Comparison of ENCODE assay signal across 17 cellular contexts in the genomic region with DNA sequence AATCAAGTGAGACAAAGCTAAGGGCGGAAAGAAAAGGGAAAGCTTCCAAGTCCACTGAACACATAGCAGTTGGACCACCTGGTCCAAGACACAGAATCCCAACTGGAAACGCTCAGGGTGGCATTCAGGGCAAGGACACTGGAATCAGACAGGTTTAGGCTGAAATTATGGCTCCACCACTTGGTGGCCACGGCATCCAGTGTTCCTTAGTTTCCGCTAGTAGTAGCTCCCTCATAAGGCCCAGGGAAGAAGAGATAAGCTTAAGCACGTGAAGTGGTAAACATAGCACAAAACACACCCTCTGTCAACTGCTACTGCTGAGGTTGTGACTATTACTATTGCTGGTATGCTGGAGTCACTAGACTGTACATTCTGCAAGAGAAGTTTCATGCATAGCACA.
A peak's percentile ranks its signal among the peaks of the same experiment; 100 is the strongest.
DNase-seq lines count a peak whose midpoint lies in the region; ATAC-seq and TF ChIP-seq lines count a peak whose summit lies in the region.
"Had no signal": no experiment of that assay in that cellular context is flagged by ENCODE, and none has a peak within 500 bp of the region (broad histone marks: within the 10 kb centered on the region; RNA-seq: fewer than 3 reads in every experiment).

No MANE protein-coding gene starts in this region.

- no peaks in the 10 kb centered on the region for H3K4me1 ChIP-seq in GM23338 (ENCODE audit: insufficient read depth)
- H3K4me1 ChIP-seq in Karpas-422 (ENCODE audit: low read length) = no peaks in the 10 kb centered on the region

- H3K9me2 ChIP-seq in GM23338 (ENCODE audit: insufficient read depth) = no peaks in the 10 kb centered on the region
- no peaks in the 10 kb centered on the region for H3K9me2 ChIP-seq in Karpas-422 (replicated peaks; ENCODE audit: insufficient read depth, low read length)

- ATAC-seq in GM23338 (peak; percentile 64), left lobe of liver (no peak), HG03457 (IDR thresholded peaks at IDR 0.05; ENCODE audit: unreplicated experiment) (no peak)
- no peak for ATAC-seq in stimulated activated effector memory CD8-positive, alpha-beta T cell treated with anti-CD3 and anti-CD28 coated beads, Interleukin-12 subunit alpha, Interleukin-12 subunit beta, amount 100 ng/mL, for 72 hours

- H3K79me2 ChIP-seq in GM23338 (replicated peaks; ENCODE audit: insufficient read depth) (no peaks in the 10 kb centered on the region), Karpas-422 (ENCODE audit: low read length) (no peaks in the 10 kb centered on the region)

- no peak overlapping the region for H3K9ac ChIP-seq in Karpas-422 (ENCODE audit: low read length)

- TF ChIP-seq CTCF in GM23338 (conservative IDR thresholded peaks at IDR 0.05; ENCODE audit: low read depth in 2 of 2) (peak; percentile 9 to 51; a peak in 2 of 4 replicates), brain microvascular endothelial cell (IDR thresholded peaks at IDR 0.05; ENCODE audit: low read depth, low read length, missing control alignments) (peak; percentile 20)

- H3K27me3 ChIP-seq in GM23338 (ENCODE audit: insufficient read depth) (no peaks in the 10 kb centered on the region), Karpas-422 (ENCODE audit: low read length) (no peaks in the 10 kb centered on the region), brain microvascular endothelial cell (replicated peaks) (no peaks in the 10 kb centered on the region)

- H3K4me3 ChIP-seq in GM23338 (no peak overlapping the region), Karpas-422 (ENCODE audit: low read length) (no peak overlapping the region), brain microvascular endothelial cell (ENCODE audit: low read depth, low read length) (no peak overlapping the region)

- intact Hi-C loops in activated CD4-positive, alpha-beta memory T cell treated with anti-CD3 and anti-CD28 coated beads for 36 hours (cut with micrococcal nuclease) = no loop called here

- H3K27me3 Mint-ChIP-seq in GM23338 (ENCODE audit: insufficient read depth, low read depth, poor library complexity) = peaks cover 2% of the 10 kb centered on the region
- peaks cover 6% of the 10 kb centered on the region for H3K27me3 Mint-ChIP-seq in activated CD4-positive, alpha-beta memory T cell treated with anti-CD3 and anti-CD28 coated beads for 36 hours

- CTCF ChIA-PET in activated CD4-positive, alpha-beta memory T cell treated with anti-CD3 and anti-CD28 coated beads for 36 hours (lab: Charles Lee) = no interaction called here

- no peak overlapping the region for H3K4me3 Mint-ChIP-seq in GM23338
- H3K4me3 Mint-ChIP-seq in activated CD4-positive, alpha-beta memory T cell treated with anti-CD3 and anti-CD28 coated beads for 36 hours = no peak overlapping the region
- no peak overlapping the region for H3K4me3 Mint-ChIP-seq in stimulated activated effector memory CD8-positive, alpha-beta T cell treated with anti-CD3 and anti-CD28 coated beads, Interleukin-12 subunit alpha, Interleukin-12 subunit beta, amount 100 ng/mL, for 72 hours
- H3K4me3 Mint-ChIP-seq: CD4-positive, alpha-beta T cell; H9 had no signal

- H3K4me2 ChIP-seq in GM23338 = no peak overlapping the region
- no peak overlapping the region for H3K4me2 ChIP-seq in Karpas-422 (ENCODE audit: low read depth, low read length, poor library complexity, severe bottlenecking)

- no peak overlapping the region for H3K27ac Mint-ChIP-seq in GM23338
- H3K27ac Mint-ChIP-seq in activated CD4-positive, alpha-beta memory T cell treated with anti-CD3 and anti-CD28 coated beads for 36 hours = no peak overlapping the region
- no peak overlapping the region for H3K27ac Mint-ChIP-seq in stimulated activated effector memory CD8-positive, alpha-beta T cell treated with anti-CD3 and anti-CD28 coated beads, Interleukin-12 subunit alpha, Interleukin-12 subunit beta, amount 100 ng/mL, for 72 hours
- H3K27ac Mint-ChIP-seq: CD4-positive, alpha-beta T cell; H9 had no signal

- no peaks in the 10 kb centered on the region for H3K36me3 Mint-ChIP-seq in GM23338 (ENCODE audit: low read depth)
- no peaks in the 10 kb centered on the region for H3K36me3 Mint-ChIP-seq in activated CD4-positive, alpha-beta memory T cell treated with anti-CD3 and anti-CD28 coated beads for 36 hours
- H3K36me3 Mint-ChIP-seq in stimulated activated effector memory CD8-positive, alpha-beta T cell treated with anti-CD3 and anti-CD28 coated beads, Interleukin-12 subunit alpha, Interleukin-12 subunit beta, amount 100 ng/mL, for 72 hours = no peaks in the 10 kb centered on the region

- DNase-seq in GM23338 (ENCODE audit: low spot score) (peak; percentile 25), Karpas-422 (peak; percentile 16), brain microvascular endothelial cell (no peak), iPS-NIHi7 (ENCODE audit: extremely low spot score) (peak; percentile 23), left lobe of liver (ENCODE audit: low spot score) (no peak)
- DNase-seq in activated CD4-positive, alpha-beta memory T cell treated with anti-CD3 and anti-CD28 coated beads for 36 hours = no peak
- no peak for DNase-seq in stimulated activated effector memory CD8-positive, alpha-beta T cell treated with anti-CD3 and anti-CD28 coated beads, Interleukin-12 subunit alpha, Interleukin-12 subunit beta, amount 100 ng/mL, for 72 hours (ENCODE audit: low spot score in 2 of 2)
- DNase-seq: ACHN; Calu3; CD4-positive, alpha-beta T cell; DMS79; H9; NCI-H1436 treated with DMSO at 0.1 percent for 48 hours; NCI-H2081; NCI-H2227 treated with DMSO at 0.1 percent for 48 hours; NCI-H524 treated with DMSO at 0.1 percent for 48 hours had no signal

- H3K36me3 ChIP-seq in GM23338 (ENCODE audit: insufficient read depth) = no peaks in the 10 kb centered on the region
- H3K36me3 ChIP-seq in Karpas-422 (ENCODE audit: insufficient read depth, low read length) = no peaks in the 10 kb centered on the region
- no peaks in the 10 kb centered on the region for H3K36me3 ChIP-seq in brain microvascular endothelial cell (replicated peaks)

- H3K9me3 Mint-ChIP-seq in GM23338 = no peaks in the 10 kb centered on the region
- H3K9me3 Mint-ChIP-seq in activated CD4-positive, alpha-beta memory T cell treated with anti-CD3 and anti-CD28 coated beads for 36 hours = peaks cover 4% of the 10 kb centered on the region
- no peaks in the 10 kb centered on the region for H3K9me3 Mint-ChIP-seq in stimulated activated effector memory CD8-positive, alpha-beta T cell treated with anti-CD3 and anti-CD28 coated beads, Interleukin-12 subunit alpha, Interleukin-12 subunit beta, amount 100 ng/mL, for 72 hours
- H3K9me3 Mint-ChIP-seq: CD4-positive, alpha-beta T cell; H9 had no signal

- no peaks in the 10 kb centered on the region for H3K4me1 Mint-ChIP-seq in GM23338
- H3K4me1 Mint-ChIP-seq in activated CD4-positive, alpha-beta memory T cell treated with anti-CD3 and anti-CD28 coated beads for 36 hours (ENCODE audit: low read depth) = no peaks in the 10 kb centered on the region
- no peaks in the 10 kb centered on the region for H3K4me1 Mint-ChIP-seq in stimulated activated effector memory CD8-positive, alpha-beta T cell treated with anti-CD3 and anti-CD28 coated beads, Interleukin-12 subunit alpha, Interleukin-12 subunit beta, amount 100 ng/mL, for 72 hours
- H3K4me1 Mint-ChIP-seq: H9 had no signal

- H2AFZ ChIP-seq in GM23338 (peak overlapping the region; percentile 69; the same call in 1 of the 2 replicates), Karpas-422 (ENCODE audit: low read length) (no peak overlapping the region)

- H3F3A ChIP-seq in GM23338 (replicated peaks; ENCODE audit: low read depth) = no peaks in the 10 kb centered on the region

- POLR2A ChIA-PET in activated CD4-positive, alpha-beta memory T cell treated with anti-CD3 and anti-CD28 coated beads for 36 hours (lab: Charles Lee) = no interaction called here

- H3K27ac ChIP-seq in GM23338 (ENCODE audit: low read depth) (no peak overlapping the region), Karpas-422 (ENCODE audit: low read length) (no peak overlapping the region), brain microvascular endothelial cell (no peak overlapping the region)

- in situ Hi-C loops in brain microvascular endothelial cell (cut with HindIII; ENCODE audit: low pct_ligation_motif_present, low sequenced_read_pairs) = no loop called here

- no peaks in the 10 kb centered on the region for H4K20me1 ChIP-seq in GM23338 (replicated peaks; ENCODE audit: insufficient read depth)
- H4K20me1 ChIP-seq in Karpas-422 (ENCODE audit: insufficient read depth, low read depth, low read length) = no peaks in the 10 kb centered on the region

- no peaks in the 10 kb centered on the region for H3K9me3 ChIP-seq in Karpas-422 (ENCODE audit: low read length)

TF ChIP-seq in GM23338, 12 proteins besides CTCF, POLR2A, EP300 and RAD21 (continues in another document):
- no peak for TF ChIP-seq CREB1 (CRISPR knock-in tag; IDR thresholded peaks at IDR 0.05; ENCODE audit: low read depth)
- no peak for TF ChIP-seq EZH2phosphoT487 (IDR thresholded peaks at IDR 0.05; ENCODE audit: unreplicated experiment)
- TF ChIP-seq EZH2 (IDR thresholded peaks at IDR 0.05; ENCODE audit: low read depth, unreplicated experiment) = no peak
- no peak for TF ChIP-seq POLR2AphosphoS5 (IDR thresholded peaks at IDR 0.05; ENCODE audit: low read depth)
- no peak for TF ChIP-seq ZNF331 (CRISPR knock-in tag; IDR thresholded peaks at IDR 0.05; ENCODE audit: low read depth)
- TF ChIP-seq, protein P1, sequence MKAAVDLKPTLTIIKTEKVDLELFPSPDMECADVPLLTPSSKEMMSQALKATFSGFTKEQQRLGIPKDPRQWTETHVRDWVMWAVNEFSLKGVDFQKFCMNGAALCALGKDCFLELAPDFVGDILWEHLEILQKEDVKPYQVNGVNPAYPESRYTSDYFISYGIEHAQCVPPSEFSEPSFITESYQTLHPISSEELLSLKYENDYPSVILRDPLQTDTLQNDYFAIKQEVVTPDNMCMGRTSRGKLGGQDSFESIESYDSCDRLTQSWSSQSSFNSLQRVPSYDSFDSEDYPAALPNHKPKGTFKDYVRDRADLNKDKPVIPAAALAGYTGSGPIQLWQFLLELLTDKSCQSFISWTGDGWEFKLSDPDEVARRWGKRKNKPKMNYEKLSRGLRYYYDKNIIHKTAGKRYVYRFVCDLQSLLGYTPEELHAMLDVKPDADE (IDR thresholded peaks at IDR 0.05) = no peak
- TF ChIP-seq JUNB (IDR thresholded peaks at IDR 0.05; ENCODE audit: unreplicated experiment) = no peak

Comparison
In these comparisons a context has a peak if more than half of its experiments do, and no peak if none do; other contexts are left out.
1. DNase-seq: peak in GM23338 (single experiment), Karpas-422 (single experiment) and iPS-NIHi7 (single experiment); none in brain microvascular endothelial cell (single experiment), left lobe of liver (single experiment), activated CD4-positive, alpha-beta memory T cell treated with anti-CD3 and anti-CD28 coated beads for 36 hours (single experiment) and stimulated activated effector memory CD8-positive, alpha-beta T cell treated with anti-CD3 and anti-CD28 coated beads, Interleukin-12 subunit alpha, Interleukin-12 subunit beta, amount 100 ng/mL, for 72 hours (0 of 2).